In genomic region chr16:90044111-90044551, GRCh38 we compare ENCODE assay signal across 18 cellular contexts. TPM values are rescaled to one million over a fixed set of nuclear protein-coding genes. Genes with fewer than 3 reads are reported as not detected.
DNase-seq lines count a peak whose midpoint lies in the region; ATAC-seq and TF ChIP-seq lines count a peak whose summit lies in the region.
"Had no signal": no experiment of that assay in that cellular context is flagged by ENCODE, and none has a peak within 500 bp of the region (broad histone marks: within the 10 kb centered on the region; RNA-seq: fewer than 3 reads in every experiment).

No MANE protein-coding gene starts in this region.

- H3K9ac ChIP-seq in endodermal cell (ENCODE audit: extremely low read depth, low read length, poor library complexity, severe bottlenecking): no peak overlapping the region

- no peaks in the 10 kb centered on the region for H3K36me3 ChIP-seq in endodermal cell (ENCODE audit: control insufficient read depth, insufficient read depth, low read length)
- peaks cover 0 to 4% of the 10 kb centered on the region in 2 donors for H3K36me3 ChIP-seq in prostate gland
- H3K36me3 ChIP-seq: WERI-Rb-1 had no signal

- TF ChIP-seq CTCF in endodermal cell (conservative IDR thresholded peaks at IDR 0.05) (no peak), prostate gland (IDR thresholded peaks at IDR 0.05) (no peak), glutamatergic neuron (IDR thresholded peaks at IDR 0.05; ENCODE audit: partially characterized antibody, unreplicated experiment) (no peak)

- ATAC-seq in GM21367 (IDR thresholded peaks at IDR 0.05; ENCODE audit: unreplicated experiment) (no peak), GM21515 (IDR thresholded peaks at IDR 0.05; ENCODE audit: unreplicated experiment) (no peak)
- ATAC-seq: activated naive CD8-positive, alpha-beta T cell treated with anti-CD3 and anti-CD28 coated beads, Interleukin-2, amount 50 U/mL, for 24 hours; SK-N-SH treated with all-trans-retinoic acid at 6 μM for 48 hours had no signal

- H3K9me3 ChIP-seq in endodermal cell (ENCODE audit: control insufficient read depth, low read length): no peaks in the 10 kb centered on the region
- H3K9me3 ChIP-seq in prostate gland: no peaks in the 10 kb centered on the region

- H3K27me3 Mint-ChIP-seq in endodermal cell (ENCODE audit: insufficient read depth) (peaks cover 3% of the 10 kb centered on the region), glutamatergic neuron (ENCODE audit: unreplicated experiment) (peaks cover 5% of the 10 kb centered on the region)

- H3K27me3 ChIP-seq in endodermal cell (ENCODE audit: control insufficient read depth, insufficient read depth, low read length, poor library complexity, severe bottlenecking) (no peaks in the 10 kb centered on the region), prostate gland (replicated peaks; ENCODE audit: insufficient read depth) (no peaks in the 10 kb centered on the region)

- intact Hi-C loops in prostate gland (cut with DNase I): no loop called here

- H3K4me1 ChIP-seq in endodermal cell (ENCODE audit: control insufficient read depth, insufficient read depth, low read length) (no peaks in the 10 kb centered on the region), prostate gland (replicated peaks) (peaks cover 11% of the 10 kb centered on the region)

- no peaks in the 10 kb centered on the region for H3K9me3 Mint-ChIP-seq in endodermal cell
- peaks cover 2% of the 10 kb centered on the region for H3K9me3 Mint-ChIP-seq in glutamatergic neuron (ENCODE audit: unreplicated experiment)
- H3K9me3 Mint-ChIP-seq: activated naive CD8-positive, alpha-beta T cell treated with anti-CD3 and anti-CD28 coated beads, Interleukin-2, amount 50 U/mL, for 24 hours; dendritic cell treated with granulocyte-macrophage colony-stimulating factor and Interleukin-4, amounts not matched to agents 40 ng/mL and 50 ng/mL, for 4 days had no signal

- H3K36me3 Mint-ChIP-seq in endodermal cell (ENCODE audit: low read depth) (peaks cover 28% of the 10 kb centered on the region), glutamatergic neuron (ENCODE audit: unreplicated experiment) (no peaks in the 10 kb centered on the region)

- 93% methylated on average over 4 to 7 of the region's 7 CpGs for WGBS in endodermal cell (ENCODE audit: insufficient coverage in 1 of 2, insufficient read length in 1 of 2), 2 experiments
- WGBS in prostate gland: 58% methylated on average over 6 of the region's 7 CpGs

- H3K4me1 Mint-ChIP-seq in endodermal cell: no peaks in the 10 kb centered on the region
- no peaks in the 10 kb centered on the region for H3K4me1 Mint-ChIP-seq in glutamatergic neuron (ENCODE audit: low read depth, unreplicated experiment)

- no peak overlapping the region for H3K4me3 ChIP-seq in endodermal cell (ENCODE audit: low read length)
- no peak overlapping the region for H3K4me3 ChIP-seq in prostate gland

- H3K4me3 Mint-ChIP-seq in endodermal cell (no peak overlapping the region), glutamatergic neuron (ENCODE audit: unreplicated experiment) (no peak overlapping the region)
- H3K4me3 Mint-ChIP-seq: activated naive CD8-positive, alpha-beta T cell treated with anti-CD3 and anti-CD28 coated beads, Interleukin-2, amount 50 U/mL, for 24 hours; dendritic cell treated with granulocyte-macrophage colony-stimulating factor and Interleukin-4, amounts not matched to agents 40 ng/mL and 50 ng/mL, for 4 days had no signal

- H3K27ac ChIP-seq in endodermal cell (ENCODE audit: low read depth, low read length) (no peak overlapping the region), prostate gland (no peak overlapping the region)
- H3K27ac ChIP-seq: C4-2B, WERI-Rb-1 had no signal

- DNase-seq in DMS153 treated with DMSO at 0.1 percent for 48 hours (lab: John Stamatoyannopoulos, UW; ENCODE audit: unreplicated experiment): peak; percentile 21
- DNase-seq in NCI-H2196 (lab: John Stamatoyannopoulos, UW; ENCODE audit: unreplicated experiment): peak; percentile 34
- DNase-seq in endodermal cell: peak; percentile 29
- DNase-seq in prostate gland (ENCODE audit: low spot score): peak; percentile 49
- DNase-seq in NCI-H128 (lab: John Stamatoyannopoulos, UW; ENCODE audit: unreplicated experiment): no peak
- no peak for DNase-seq in glutamatergic neuron
- DNase-seq: activated naive CD8-positive, alpha-beta T cell treated with anti-CD3 and anti-CD28 coated beads, Interleukin-2, amount 50 U/mL, for 24 hours; kidney; NCI-H1436; NCI-H82; stimulated activated CD4-positive, alpha-beta T cell treated with anti-CD3 and anti-CD28 coated beads, Interleukin-2, amount 100 ng/mL, for 48 hours; WERI-Rb-1 had no signal

- peak; percentile 38 for TF ChIP-seq POLR2A in prostate gland (IDR thresholded peaks at IDR 0.05)

- H3K27ac Mint-ChIP-seq in endodermal cell (no peak overlapping the region), glutamatergic neuron (ENCODE audit: unreplicated experiment) (no peak overlapping the region)
- H3K27ac Mint-ChIP-seq: activated naive CD8-positive, alpha-beta T cell treated with anti-CD3 and anti-CD28 coated beads, Interleukin-2, amount 50 U/mL, for 24 hours; dendritic cell treated with granulocyte-macrophage colony-stimulating factor and Interleukin-4, amounts not matched to agents 40 ng/mL and 50 ng/mL, for 4 days had no signal

RNA-seq across cellular contexts. Expression of gene DBNDD1, which starts 24.9 kb away (rescaled TPM):
- total RNA-seq in endodermal cell (10 to 100 TPM; 31.5 to 32.5 TPM), prostate gland (1 to 10 TPM; 5.3 to 7.7 TPM), glutamatergic neuron (ENCODE audit: unreplicated experiment) (77.8 TPM)
- polyA plus RNA-seq in endodermal cell (2013, experiment 1 of 2): 29.9 TPM
- polyA plus RNA-seq in endodermal cell (2013, experiment 2 of 2): 27.8 TPM

RNA-seq across cellular contexts. Expression of gene PRDM7, which starts 33.0 kb away (rescaled TPM):
- not detected for total RNA-seq in endodermal cell
- not detected for polyA plus RNA-seq in endodermal cell (2013, experiment 1 of 2)
- polyA plus RNA-seq in endodermal cell (2013, experiment 2 of 2): not detected
- total RNA-seq in prostate gland: under 1 TPM; 0.09 to 0.28 TPM
- total RNA-seq in glutamatergic neuron (ENCODE audit: unreplicated experiment): not detected
- total RNA-seq: fibroblast of villous mesenchyme, kidney had no signal

Comparison
In these comparisons a context has a peak if more than half of its experiments do, and no peak if none do; other contexts are left out.
1. DNase-seq: peak in DMS153 treated with DMSO at 0.1 percent for 48 hours (single experiment), NCI-H2196 (single experiment), endodermal cell (single experiment) and prostate gland (single experiment); none in NCI-H128 (single experiment) and glutamatergic neuron (single experiment).